Comparison of ENCODE assay signal across 7 cellular contexts in genomic region chr1:120414911-120415480, GRCh38. TPM values are rescaled to one million over a fixed set of nuclear protein-coding genes. Genes with fewer than 3 reads are reported as not detected.
DNase-seq lines count a peak whose midpoint lies in the region; ATAC-seq and TF ChIP-seq lines count a peak whose summit lies in the region.
"Not testable (repeated sequence)": the region's sequence is repeated elsewhere in the genome, so short reads cannot be mapped to it uniquely, and the experiment has no call there.

Gene NBPF8 (plus strand): TSS chr1:120415035. CDS start chr1:120436523, 21,488 bp downstream.

- ATAC-seq in GM19043 (IDR thresholded peaks at IDR 0.05; ENCODE audit: low read depth, unreplicated experiment): peak; percentile 93
- peak; percentile 98 for ATAC-seq in HG03175 (IDR thresholded peaks at IDR 0.05; ENCODE audit: unreplicated experiment)

- not testable (repeated sequence) for H3K4me1 ChIP-seq in colonic mucosa

- not testable (repeated sequence) for H3K36me3 ChIP-seq in colonic mucosa

- not testable (repeated sequence) for TF ChIP-seq CTCF in colonic mucosa (IDR thresholded peaks at IDR 0.05)

- H3K27me3 ChIP-seq in colonic mucosa: not testable (repeated sequence)

- H3K27ac ChIP-seq in colonic mucosa: not testable (repeated sequence)

- not testable (repeated sequence) for H3K9me3 ChIP-seq in colonic mucosa

- H3K9ac ChIP-seq in colonic mucosa (ENCODE audit: low read depth in 2 of 2, low read length in 2 of 2): peak within 1 kb of the TSS in 1 of 2 donors; percentile 35

- peak within 1 kb of the TSS; percentile 33 for H3K4me3 ChIP-seq in colonic mucosa

- intact Hi-C loops in colonic mucosa (cut with DNase I): not testable (repeated sequence)

- peak; percentile 74 for DNase-seq in NCI-H69 (lab: John Stamatoyannopoulos, UW)
- peak; percentile 65 to 70 for DNase-seq in activated CD4-positive, alpha-beta T cell treated with anti-CD3 and anti-CD28 coated beads, Interleukin-2, amount 50 U/mL, for 4 hours
- peak; percentile 70 for DNase-seq in colonic mucosa
- DNase-seq in kidney glomerular epithelial cell (lab: John Stamatoyannopoulos, UW): peak; percentile 7
- DNase-seq in stimulated activated CD4-positive, alpha-beta T cell treated with anti-CD3 and anti-CD28 coated beads, Interleukin-12 subunit alpha, Interleukin-12 subunit beta, amount 100 ng/mL, for 24 hours (ENCODE audit: low read depth in 2 of 2): peak; percentile 57 to 66

RNA-seq across cellular contexts. Expression of gene NBPF8, which starts in this region (rescaled TPM):
- 1 to 10 TPM; 3.0 to 3.3 TPM for total RNA-seq in colonic mucosa

Comparison
In these comparisons a context has a peak if more than half of its experiments do, and no peak if none do; other contexts are left out.
1. DNase-seq: peak in every context shown above with its lines; median percentile 74 in NCI-H69; 70 in colonic mucosa; 68 in activated CD4-positive, alpha-beta T cell treated with anti-CD3 and anti-CD28 coated beads, Interleukin-2, amount 50 U/mL, for 4 hours; 62 in stimulated activated CD4-positive, alpha-beta T cell treated with anti-CD3 and anti-CD28 coated beads, Interleukin-12 subunit alpha, Interleukin-12 subunit beta, amount 100 ng/mL, for 24 hours; 7 in kidney glomerular epithelial cell.